ENCODE assay signal across 8 cellular contexts in genomic region chr10:125146791-125147604, GRCh38. TPM values are rescaled to one million over a fixed set of nuclear protein-coding genes. Genes with fewer than 3 reads are reported as not detected.
DNase-seq lines count a peak whose midpoint lies in the region; ATAC-seq and TF ChIP-seq lines count a peak whose summit lies in the region.

No MANE protein-coding gene starts in this region.

- DNase-seq in SJSA1 (ENCODE audit: low read depth in 1 of 2, low spot score in 2 of 2): peak; percentile 66 to 74
- peak; percentile 93 for DNase-seq in hepatic stellate cell (ENCODE audit: low spot score)
- DNase-seq in smooth muscle cell (lab: John Stamatoyannopoulos, UW; ENCODE audit: unreplicated experiment): no peak
- no peak for DNase-seq in pons (ENCODE audit: low spot score)
- DNase-seq in NCI-H446 treated with DMSO at 0.1 percent for 48 hours (lab: John Stamatoyannopoulos, UW): no peak

- peaks cover 100% of the 10 kb centered on the region for H4K20me1 ChIP-seq in smooth muscle cell (ENCODE audit: low read depth)

- ATAC-seq in GM19395 (IDR thresholded peaks at IDR 0.05; ENCODE audit: unreplicated experiment): peak; percentile 47
- no peak for ATAC-seq in HG03442 (IDR thresholded peaks at IDR 0.05; ENCODE audit: unreplicated experiment)
- no peak for ATAC-seq in HG02759 (IDR thresholded peaks at IDR 0.05; ENCODE audit: unreplicated experiment)

- H3K36me3 ChIP-seq in SJSA1: peaks cover 34% of the 10 kb centered on the region
- no peaks in the 10 kb centered on the region for H3K36me3 ChIP-seq in smooth muscle cell (ENCODE audit: low read depth)

- H3K4me2 ChIP-seq in smooth muscle cell: peak overlapping the region; percentile 65

- peaks cover 94% of the 10 kb centered on the region for H3K79me2 ChIP-seq in smooth muscle cell (ENCODE audit: low read depth)

- H3K4me1 ChIP-seq in SJSA1 (replicated peaks) (peaks cover 47% of the 10 kb centered on the region), smooth muscle cell (ENCODE audit: low read depth) (peaks cover 31% of the 10 kb centered on the region)

- no peaks in the 10 kb centered on the region for H3K27me3 ChIP-seq in SJSA1 (replicated peaks)
- H3K27me3 ChIP-seq in smooth muscle cell (ENCODE audit: low read depth): no peaks in the 10 kb centered on the region

- WGBS in smooth muscle cell (ENCODE audit: low lambda C conversion rate): 61% methylated on average over 14 of the region's 14 CpGs

- H3K9ac ChIP-seq in smooth muscle cell (ENCODE audit: low read depth): peak overlapping the region; percentile 81

- no peak for TF ChIP-seq CTCF in smooth muscle cell (IDR thresholded peaks at IDR 0.05; ENCODE audit: borderline replicate concordance, insufficient read depth, poor library complexity, severe bottlenecking)

- H2AFZ ChIP-seq in smooth muscle cell (ENCODE audit: low read depth): no peak overlapping the region

- H3F3A ChIP-seq in smooth muscle cell (ENCODE audit: low read depth): peaks cover 16% of the 10 kb centered on the region

- H3K27ac ChIP-seq in SJSA1 (peak overlapping the region; percentile 81), smooth muscle cell (ENCODE audit: low read depth) (peak overlapping the region; percentile 90)

- H3K9me3 ChIP-seq in SJSA1 (replicated peaks) (no peaks in the 10 kb centered on the region), smooth muscle cell (replicated peaks; ENCODE audit: low read depth) (no peaks in the 10 kb centered on the region)

- H3K4me3 ChIP-seq in SJSA1: no peak overlapping the region
- no peak overlapping the region for H3K4me3 ChIP-seq in smooth muscle cell

RNA-seq across cellular contexts. Expression of gene CTBP2, which starts 13.4 kb away (rescaled TPM):
- total RNA-seq in SJSA1 (2014; rRNA removed; shearing (Covaris generic)): 63.2 and 75.4 TPM in 2 replicates
- 38.6 and 49.9 TPM in 2 replicates for total RNA-seq in smooth muscle cell
- 69.5 and 79.8 TPM in 2 replicates for polyA plus RNA-seq in smooth muscle cell

Comparison
In these comparisons a context has a peak if more than half of its experiments do, and no peak if none do; other contexts are left out.
1. DNase-seq: peak in SJSA1 (2 of 2) and hepatic stellate cell (single experiment); none in smooth muscle cell (single experiment), pons (single experiment) and NCI-H446 treated with DMSO at 0.1 percent for 48 hours (single experiment).